Comparison of ENCODE assay signal across 1 cellular context in genomic region chr1:167409183-167409582, GRCh38.
TF ChIP-seq lines count a peak whose summit lies in the region.

No MANE protein-coding gene starts in this region.

TF ChIP-seq in liver, 16 proteins besides CTCF, POLR2A, EP300 and RAD21 (continued from another document):
- TF ChIP-seq ZBTB33 (IDR thresholded peaks at IDR 0.05): no peak
- TF ChIP-seq NR2F2 (IDR thresholded peaks at IDR 0.05): no peak
